15 cellular contexts compared by ENCODE assay signal in genomic region chr17:64328875-64329405, GRCh38.
DNase-seq lines count a peak whose midpoint lies in the region; ATAC-seq and TF ChIP-seq lines count a peak whose summit lies in the region.
"Had no signal": no experiment of that assay in that cellular context is flagged by ENCODE, and none has a peak within 500 bp of the region (broad histone marks: within the 10 kb centered on the region; RNA-seq: fewer than 3 reads in every experiment).

No MANE protein-coding gene starts in this region.

- TF ChIP-seq EP300 in stomach (IDR thresholded peaks at IDR 0.05), result no peak

- peak overlapping the region; percentile 80 to 91 for H3K27ac ChIP-seq in left lung
- peak overlapping the region in 4 of 5 donors; percentile 38 to 75 (median 71) for H3K27ac ChIP-seq in stomach
- H3K27ac ChIP-seq: 22Rv1 had no signal

- intact Hi-C loops in left lung (cut with DNase I), result loop anchor here in 1 of 2 donors (10.0 kb wide), 1 partner anchor 166 kb away; the partner anchor contains the start of gene POLG2
- intact Hi-C loops in stomach (cut with DNase I; ENCODE audit: low total_unique reads), result no loop called here

- ATAC-seq in left lung, result no peak
- no peak for ATAC-seq in HG03108 (IDR thresholded peaks at IDR 0.05; ENCODE audit: unreplicated experiment)
- ATAC-seq: activated CD4-positive, CD25-positive, alpha-beta regulatory T cell treated with anti-CD3 and anti-CD28 coated beads, Interleukin-2, amount 50 U/mL, for 24 hours; natural killer cell had no signal

- DNase-seq in DMS153 (lab: John Stamatoyannopoulos, UW), result peak; percentile 68
- no peak for DNase-seq in DMS153 treated with DMSO at 0.1 percent for 48 hours (lab: John Stamatoyannopoulos, UW; ENCODE audit: unreplicated experiment)
- peak; percentile 94 for DNase-seq in NCI-H82 (lab: John Stamatoyannopoulos, UW)
- DNase-seq in left lung, result no peak
- DNase-seq in stomach, result no peak
- DNase-seq in activated CD4-positive, alpha-beta T cell treated with anti-CD3 and anti-CD28 coated beads for 48 hours, result no peak
- no peak for DNase-seq in H4 (ENCODE audit: low spot score)
- DNase-seq: adrenal gland; central memory CD4-positive, alpha-beta T cell; effector memory CD4-positive, alpha-beta T cell; natural killer cell; stimulated activated CD4-positive, alpha-beta T cell treated with anti-CD3 and anti-CD28 coated beads, Interleukin-2, amount 100 ng/mL, for 48 hours had no signal

- H3K27me3 ChIP-seq in left lung (no peaks in the 10 kb centered on the region), stomach (no peaks in the 10 kb centered on the region)
- H3K27me3 ChIP-seq: adrenal gland had no signal

- no peaks in the 10 kb centered on the region for H3K9me3 ChIP-seq in left lung
- no peaks in the 10 kb centered on the region for H3K9me3 ChIP-seq in stomach
- H3K9me3 ChIP-seq: adrenal gland had no signal

- no peak for TF ChIP-seq CTCF in left lung (IDR thresholded peaks at IDR 0.05)
- no peak for TF ChIP-seq CTCF in stomach (IDR thresholded peaks at IDR 0.05)

- H3K4me3 ChIP-seq in left lung (no peak overlapping the region), stomach (no peak overlapping the region)
- H3K4me3 ChIP-seq: adrenal gland had no signal

- no peak for TF ChIP-seq POLR2A in stomach (IDR thresholded peaks at IDR 0.05)

- H3K4me1 ChIP-seq in left lung (peaks cover 51 to 98% of the 10 kb centered on the region in 2 donors), stomach (peaks cover 0 to 39% (median 13%) of the 10 kb centered on the region in 4 donors)

- peaks cover 0 to 28% of the 10 kb centered on the region in 2 donors for H3K36me3 ChIP-seq in left lung
- no peaks in the 10 kb centered on the region for H3K36me3 ChIP-seq in stomach
- H3K36me3 ChIP-seq: adrenal gland had no signal

- WGBS in stomach, 5 donors, result 77 to 87% (median 86%) methylated on average over 3 of the region's 3 CpGs

Comparison
In these comparisons a context has a peak if more than half of its experiments do, and no peak if none do; other contexts are left out.
1. DNase-seq: peak in DMS153 (single experiment) and NCI-H82 (single experiment); none in DMS153 treated with DMSO at 0.1 percent for 48 hours (single experiment), left lung (0 of 2), stomach (single experiment), activated CD4-positive, alpha-beta T cell treated with anti-CD3 and anti-CD28 coated beads for 48 hours (single experiment) and H4 (single experiment).